Comparison of ENCODE assay signal across 10 cellular contexts in genomic region chr2:145644820-145645302, GRCh38.
DNase-seq lines count a peak whose midpoint lies in the region; ATAC-seq and TF ChIP-seq lines count a peak whose summit lies in the region.
"Had no signal": no experiment of that assay in that cellular context is flagged by ENCODE, and none has a peak within 500 bp of the region (broad histone marks: within the 10 kb centered on the region; RNA-seq: fewer than 3 reads in every experiment).

No MANE protein-coding gene starts in this region.

- no peaks in the 10 kb centered on the region for H3K9me3 Mint-ChIP-seq in progenitor cell of endocrine pancreas (ENCODE audit: low read depth)

- DNase-seq in A673 (ENCODE audit: low spot score) (no peak), foreskin keratinocyte (no peak), progenitor cell of endocrine pancreas (ENCODE audit: low spot score, unreplicated experiment) (no peak), NCI-H748 (lab: John Stamatoyannopoulos, UW; ENCODE audit: unreplicated experiment) (no peak)
- DNase-seq: NCI-H2171 treated with DMSO at 0.1 percent for 48 hours had no signal

- H3K27ac Mint-ChIP-seq in progenitor cell of endocrine pancreas: no peak overlapping the region
- H3K27ac Mint-ChIP-seq: naive thymus-derived CD4-positive, alpha-beta T cell had no signal

- no peaks in the 10 kb centered on the region for H3K36me3 Mint-ChIP-seq in progenitor cell of endocrine pancreas (ENCODE audit: insufficient read depth)
- H3K36me3 Mint-ChIP-seq: naive thymus-derived CD4-positive, alpha-beta T cell had no signal

- H3K36me3 ChIP-seq in BLaER1 treated with 17β-estradiol and CSF1 and Interleukin-3, amounts not matched to agents 10 nM and 100 nM: no peaks in the 10 kb centered on the region
- H3K36me3 ChIP-seq in OCI-LY3 (replicated peaks; ENCODE audit: low read depth, low read length) (no peaks in the 10 kb centered on the region), A673 (ENCODE audit: insufficient read depth, low read length, poor library complexity, severe bottlenecking) (no peaks in the 10 kb centered on the region)

- no peaks in the 10 kb centered on the region for H3K4me1 Mint-ChIP-seq in progenitor cell of endocrine pancreas (ENCODE audit: low read depth)

- intact Hi-C loops in A673 (cut with micrococcal nuclease; ENCODE audit: unreplicated experiment): no loop called here

- H4K20me1 ChIP-seq in BLaER1 treated with 17β-estradiol and CSF1 and Interleukin-3, amounts not matched to agents 10 nM and 100 nM: no peaks in the 10 kb centered on the region
- H4K20me1 ChIP-seq in OCI-LY3 (ENCODE audit: insufficient read depth, low read length): no peaks in the 10 kb centered on the region

- ATAC-seq in GM19351 (IDR thresholded peaks at IDR 0.05; ENCODE audit: unreplicated experiment) (peak; percentile 99), HG02943 (IDR thresholded peaks at IDR 0.05; ENCODE audit: low read depth, unreplicated experiment) (peak; percentile 98), foreskin keratinocyte (no peak)
- ATAC-seq: naive thymus-derived CD4-positive, alpha-beta T cell had no signal

- no peaks in the 10 kb centered on the region for H3K79me2 ChIP-seq in OCI-LY3 (ENCODE audit: low read length)

- CTCF ChIA-PET in A673 (lab: Charles Lee): no interaction called here

- no peak overlapping the region for H3K4me3 ChIP-seq in BLaER1 treated with 17β-estradiol and CSF1 and Interleukin-3, amounts not matched to agents 10 nM and 100 nM
- H3K4me3 ChIP-seq in OCI-LY3 (ENCODE audit: low read length) (peak overlapping the region; percentile 34; the same call in 1 of the 2 replicates), A673 (ENCODE audit: low read depth, low read length, poor library complexity, severe bottlenecking) (no peak overlapping the region)

- no peak overlapping the region for H3K9ac ChIP-seq in BLaER1 treated with 17β-estradiol and CSF1 and Interleukin-3, amounts not matched to agents 10 nM and 100 nM
- H3K9ac ChIP-seq in OCI-LY3 (ENCODE audit: low read length): no peak overlapping the region

- H3K9me3 ChIP-seq in BLaER1 treated with 17β-estradiol and CSF1 and Interleukin-3, amounts not matched to agents 10 nM and 100 nM (replicated peaks in 1 of 11): no peaks in the 10 kb centered on the region
- H3K9me3 ChIP-seq in OCI-LY3 (ENCODE audit: insufficient read depth, low read length): no peaks in the 10 kb centered on the region
- no peaks in the 10 kb centered on the region for H3K9me3 ChIP-seq in A673 (ENCODE audit: low read depth, low read length, poor library complexity, severe bottlenecking)

- no peaks in the 10 kb centered on the region for H3K27me3 Mint-ChIP-seq in progenitor cell of endocrine pancreas
- H3K27me3 Mint-ChIP-seq: naive thymus-derived CD4-positive, alpha-beta T cell had no signal

- H2AFZ ChIP-seq in OCI-LY3 (ENCODE audit: low read depth, low read length): no peak overlapping the region

- BruUV-seq in A673 (replicated peaks; lab: Mats Ljungman, UMichigan): no TSS peak

- POLR2A ChIA-PET in A673 (lab: Charles Lee; ENCODE audit: low non-redundant PET): no interaction called here

- H3K4me3 Mint-ChIP-seq in progenitor cell of endocrine pancreas (ENCODE audit: low read depth): no peak overlapping the region
- H3K4me3 Mint-ChIP-seq: naive thymus-derived CD4-positive, alpha-beta T cell had no signal

- peak overlapping the region; percentile 49 to 86 (median 61) for H3K4me2 ChIP-seq in BLaER1 treated with 17β-estradiol and CSF1 and Interleukin-3, amounts not matched to agents 10 nM and 100 nM
- peak overlapping the region; percentile 71 for H3K4me2 ChIP-seq in OCI-LY3 (ENCODE audit: low read length)

- TF ChIP-seq CTCF in OCI-LY3 (IDR thresholded peaks at IDR 0.05; ENCODE audit: low read depth, low read length) (no peak), A673 (conservative IDR thresholded peaks at IDR 0.05; ENCODE audit: low read depth, low read length) (no peak), foreskin keratinocyte (conservative IDR thresholded peaks at IDR 0.05) (no peak), progenitor cell of endocrine pancreas (IDR thresholded peaks at IDR 0.05; ENCODE audit: unreplicated experiment) (no peak)

- no peaks in the 10 kb centered on the region for H3K27me3 ChIP-seq in BLaER1 treated with 17β-estradiol and CSF1 and Interleukin-3, amounts not matched to agents 10 nM and 100 nM
- H3K27me3 ChIP-seq in OCI-LY3 (ENCODE audit: low read depth, low read length): peaks cover 11% of the 10 kb centered on the region; the same call in 1 of the 2 replicates
- H3K27me3 ChIP-seq in A673 (replicated peaks; ENCODE audit: insufficient read depth, low read depth, low read length, poor library complexity): no peaks in the 10 kb centered on the region
- H3K27me3 ChIP-seq in foreskin keratinocyte: no peaks in the 10 kb centered on the region

- peak overlapping the region in 3 of 11 experiments; percentile 1 to 32 (median 11); a peak in 2 of 22 replicates for H3K27ac ChIP-seq in BLaER1 treated with 17β-estradiol and CSF1 and Interleukin-3, amounts not matched to agents 10 nM and 100 nM
- no peak overlapping the region for H3K27ac ChIP-seq in OCI-LY3 (ENCODE audit: low read length)
- H3K27ac ChIP-seq in A673 (ENCODE audit: low read depth, low read length, poor library complexity, severe bottlenecking): no peak overlapping the region
- no peak overlapping the region for H3K27ac ChIP-seq in foreskin keratinocyte

- H3K4me1 ChIP-seq in BLaER1 treated with 17β-estradiol and CSF1 and Interleukin-3, amounts not matched to agents 10 nM and 100 nM: peaks cover 9 to 43% (median 12%) of the 10 kb centered on the region in 10 experiments
- H3K4me1 ChIP-seq in OCI-LY3 (ENCODE audit: low read length) (peaks cover 18% of the 10 kb centered on the region), A673 (ENCODE audit: insufficient read depth, low read length, poor library complexity, severe bottlenecking) (no peaks in the 10 kb centered on the region), foreskin keratinocyte (no peaks in the 10 kb centered on the region)
